Comparison of ENCODE assay signal across 8 cellular contexts in genomic region chr10:31770307-31770902, GRCh38.
DNase-seq lines count a peak whose midpoint lies in the region; ATAC-seq and TF ChIP-seq lines count a peak whose summit lies in the region.

No MANE protein-coding gene starts in this region.

- TF ChIP-seq EP300 in esophagus muscularis mucosa (IDR thresholded peaks at IDR 0.05) = no peak

- TF ChIP-seq CTCF in BJ (IDR thresholded peaks at IDR 0.05; ENCODE audit: insufficient read depth, low read depth, low read length) (peak; percentile 47; the same call in 1 of the 2 replicates), esophagus muscularis mucosa (IDR thresholded peaks at IDR 0.05) (peak; percentile 76 to 85 (median 84))

- H3K36me3 ChIP-seq in BJ (ENCODE audit: control insufficient read depth, insufficient read depth, low read length) (no peaks in the 10 kb centered on the region), esophagus muscularis mucosa (no peaks in the 10 kb centered on the region)

- no peak overlapping the region for H3K27ac ChIP-seq in esophagus muscularis mucosa (replicated peaks in 1 of 4)

- no peak for ATAC-seq in HG02623 (IDR thresholded peaks at IDR 0.05; ENCODE audit: unreplicated experiment)

- no peaks in the 10 kb centered on the region for H3K9me3 ChIP-seq in esophagus muscularis mucosa

- H3K4me3 ChIP-seq in BJ (ENCODE audit: low read depth, low read length) (no peak overlapping the region), esophagus muscularis mucosa (no peak overlapping the region)

- no peaks in the 10 kb centered on the region for H3K4me1 ChIP-seq in esophagus muscularis mucosa

- 68% methylated on average over 8 of the region's 8 CpGs for WGBS in esophagus muscularis mucosa

- TF ChIP-seq POLR2A in esophagus muscularis mucosa (IDR thresholded peaks at IDR 0.05; ENCODE audit: low read depth) = no peak

- DNase-seq in BJ (ENCODE audit: low read depth) (no peak), GM19240 (ENCODE audit: insufficient read length, low spot score) (peak; percentile 55), LoVo (ENCODE audit: low spot score) (peak; percentile 17), esophagus muscularis mucosa (ENCODE audit: extremely low spot score) (peak; percentile 87), pulmonary artery endothelial cell (ENCODE audit: low read depth, low spot score) (peak; percentile 15), H4 (ENCODE audit: low spot score) (no peak)
- peak; percentile 17 to 19 for DNase-seq in activated CD8-positive, alpha-beta memory T cell treated with anti-CD3 and anti-CD28 coated beads for 4 hours (ENCODE audit: low read depth in 2 of 2)

- intact Hi-C loops in esophagus muscularis mucosa (cut with DNase I) = loop anchor here (2.0 kb wide), 1 partner anchor 988 kb away; no protein-coding TSS in a partner anchor

- CTCF ChIA-PET in BJ (lab: Yijun Ruan, JAX) = interaction anchor here (1.1 kb wide), 1 partner anchor 9 kb away, joined by 3 read pairs; no protein-coding TSS in a partner anchor

- H3K27me3 ChIP-seq in BJ (ENCODE audit: control insufficient read depth, insufficient read depth, low read length) (no peaks in the 10 kb centered on the region), esophagus muscularis mucosa (no peaks in the 10 kb centered on the region)

- POLR2A ChIA-PET in BJ (lab: Charles Lee) = interaction anchor here (0.6 kb wide), 1 partner anchor 143 kb away, joined by 3 read pairs; no protein-coding TSS in a partner anchor

Comparison
In these comparisons a context has a peak if more than half of its experiments do, and no peak if none do; other contexts are left out.
1. DNase-seq: peak in GM19240 (single experiment), LoVo (single experiment), activated CD8-positive, alpha-beta memory T cell treated with anti-CD3 and anti-CD28 coated beads for 4 hours (2 of 2), esophagus muscularis mucosa (single experiment) and pulmonary artery endothelial cell (single experiment); none in BJ (single experiment) and H4 (single experiment).